Comparison of ENCODE assay signal across 1 cellular context in genomic region chr1:100455478-100456072, GRCh38.
TF ChIP-seq lines count a peak whose summit lies in the region.

No MANE protein-coding gene starts in this region.

TF ChIP-seq in HepG2, 621 proteins besides CTCF, POLR2A, EP300 and RAD21:
- TF ChIP-seq TP53 (CRISPR knock-in tag; conservative IDR thresholded peaks at IDR 0.05) (no peak), CHCHD3 (CRISPR knock-in tag; IDR thresholded peaks at IDR 0.05) (no peak), HOMEZ (CRISPR knock-in tag; IDR thresholded peaks at IDR 0.05; ENCODE audit: low read depth) (no peak), ARID2 (CRISPR knock-in tag; IDR thresholded peaks at IDR 0.05; ENCODE audit: borderline replicate concordance) (no peak), SMC3 (IDR thresholded peaks at IDR 0.05; ENCODE audit: low read length) (peak; percentile 16; the same call in 1 of the 2 replicates), STAG1 (CRISPR knock-in tag; IDR thresholded peaks at IDR 0.05) (peak; percentile 34; the same call in 1 of the 2 replicates)
